In the genomic region with DNA sequence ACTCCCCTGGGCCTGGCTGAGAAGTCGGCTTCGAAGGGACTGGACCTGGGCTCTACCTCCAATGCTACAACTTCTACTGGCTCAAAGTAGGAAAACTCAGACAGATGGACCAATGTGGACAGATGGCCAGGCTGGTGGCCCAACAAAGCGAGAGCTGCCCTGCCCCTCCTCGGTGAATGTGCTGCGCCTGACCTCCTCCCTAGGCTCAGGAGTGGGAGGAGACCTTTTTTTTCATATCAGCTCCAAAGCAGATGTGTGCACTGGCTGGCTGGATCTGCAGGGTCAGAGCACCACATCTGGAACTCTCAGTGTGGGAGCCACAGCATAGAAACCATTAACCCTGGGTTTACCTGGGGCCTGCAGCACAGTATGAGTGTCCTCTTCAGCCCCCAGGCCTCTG, we compare ENCODE assay signal across 1 cellular context.
TF ChIP-seq lines count a peak whose summit lies in the region.

No MANE protein-coding gene starts in this region.

TF ChIP-seq in K562, 482 proteins besides CTCF, POLR2A, EP300 and RAD21 (continues in another document):
- TF ChIP-seq, protein P1, sequence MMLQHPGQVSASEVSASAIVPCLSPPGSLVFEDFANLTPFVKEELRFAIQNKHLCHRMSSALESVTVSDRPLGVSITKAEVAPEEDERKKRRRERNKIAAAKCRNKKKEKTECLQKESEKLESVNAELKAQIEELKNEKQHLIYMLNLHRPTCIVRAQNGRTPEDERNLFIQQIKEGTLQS (IDR thresholded peaks at IDR 0.05) = no peak
- TF ChIP-seq, protein P1 (CRISPR knock-in tag; conservative IDR thresholded peaks at IDR 0.05) = no peak
- TF ChIP-seq MBD2 (IDR thresholded peaks at IDR 0.05; ENCODE audit: borderline replicate concordance, low read depth) (no peak), FIP1L1 (IDR thresholded peaks at IDR 0.05; ENCODE audit: low read depth, low read length, poor library complexity, severe bottlenecking) (no peak), RHOXF2B (CRISPR knock-in tag; conservative IDR thresholded peaks at IDR 0.05) (no peak), NCOA1 (IDR thresholded peaks at IDR 0.05; ENCODE audit: low read depth) (no peak), ZNF217 (CRISPR knock-in tag; IDR thresholded peaks at IDR 0.05) (no peak), CHCHD3 (CRISPR knock-in tag; IDR thresholded peaks at IDR 0.05) (no peak), MCM3 (IDR thresholded peaks at IDR 0.05) (no peak), ZNF184 (CRISPR knock-in tag; IDR thresholded peaks at IDR 0.05) (no peak), ZNF766 (CRISPR knock-in tag; conservative IDR thresholded peaks at IDR 0.05) (no peak), MTA2 (IDR thresholded peaks at IDR 0.05; ENCODE audit: low read depth) (peak; percentile 77), CBFA2T3 (IDR thresholded peaks at IDR 0.05) (peak; percentile 94), EZH2 (IDR thresholded peaks at IDR 0.05; ENCODE audit: borderline replicate concordance, low read depth, low read length) (no peak), ZNF75A (CRISPR knock-in tag; IDR thresholded peaks at IDR 0.05) (no peak), MAFG (tag; conservative IDR thresholded peaks at IDR 0.05) (no peak), KLF1 (tag; IDR thresholded peaks at IDR 0.05) (no peak), RBM14 (IDR thresholded peaks at IDR 0.05; ENCODE audit: borderline replicate concordance, insufficient read depth, low read depth, low read length) (no peak), MYBL2 (IDR thresholded peaks at IDR 0.05; ENCODE audit: low read depth) (no peak), MYBL2 (CRISPR knock-in tag; IDR thresholded peaks at IDR 0.05; ENCODE audit: borderline replicate concordance) (no peak), SUPT5H (IDR thresholded peaks at IDR 0.05) (no peak), BHLHE40 (IDR thresholded peaks at IDR 0.05; ENCODE audit: low read length) (peak; percentile 46; the same call in 1 of the 2 replicates), HCFC1 (IDR thresholded peaks at IDR 0.05; ENCODE audit: low read depth, low read length) (no peak)
- TF ChIP-seq, protein P2, sequence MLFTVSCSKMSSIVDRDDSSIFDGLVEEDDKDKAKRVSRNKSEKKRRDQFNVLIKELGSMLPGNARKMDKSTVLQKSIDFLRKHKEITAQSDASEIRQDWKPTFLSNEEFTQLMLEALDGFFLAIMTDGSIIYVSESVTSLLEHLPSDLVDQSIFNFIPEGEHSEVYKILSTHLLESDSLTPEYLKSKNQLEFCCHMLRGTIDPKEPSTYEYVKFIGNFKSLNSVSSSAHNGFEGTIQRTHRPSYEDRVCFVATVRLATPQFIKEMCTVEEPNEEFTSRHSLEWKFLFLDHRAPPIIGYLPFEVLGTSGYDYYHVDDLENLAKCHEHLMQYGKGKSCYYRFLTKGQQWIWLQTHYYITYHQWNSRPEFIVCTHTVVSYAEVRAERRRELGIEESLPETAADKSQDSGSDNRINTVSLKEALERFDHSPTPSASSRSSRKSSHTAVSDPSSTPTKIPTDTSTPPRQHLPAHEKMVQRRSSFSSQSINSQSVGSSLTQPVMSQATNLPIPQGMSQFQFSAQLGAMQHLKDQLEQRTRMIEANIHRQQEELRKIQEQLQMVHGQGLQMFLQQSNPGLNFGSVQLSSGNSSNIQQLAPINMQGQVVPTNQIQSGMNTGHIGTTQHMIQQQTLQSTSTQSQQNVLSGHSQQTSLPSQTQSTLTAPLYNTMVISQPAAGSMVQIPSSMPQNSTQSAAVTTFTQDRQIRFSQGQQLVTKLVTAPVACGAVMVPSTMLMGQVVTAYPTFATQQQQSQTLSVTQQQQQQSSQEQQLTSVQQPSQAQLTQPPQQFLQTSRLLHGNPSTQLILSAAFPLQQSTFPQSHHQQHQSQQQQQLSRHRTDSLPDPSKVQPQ (CRISPR knock-in tag; IDR thresholded peaks at IDR 0.05; ENCODE audit: borderline replicate concordance) = no peak
- TF ChIP-seq, protein P3, sequence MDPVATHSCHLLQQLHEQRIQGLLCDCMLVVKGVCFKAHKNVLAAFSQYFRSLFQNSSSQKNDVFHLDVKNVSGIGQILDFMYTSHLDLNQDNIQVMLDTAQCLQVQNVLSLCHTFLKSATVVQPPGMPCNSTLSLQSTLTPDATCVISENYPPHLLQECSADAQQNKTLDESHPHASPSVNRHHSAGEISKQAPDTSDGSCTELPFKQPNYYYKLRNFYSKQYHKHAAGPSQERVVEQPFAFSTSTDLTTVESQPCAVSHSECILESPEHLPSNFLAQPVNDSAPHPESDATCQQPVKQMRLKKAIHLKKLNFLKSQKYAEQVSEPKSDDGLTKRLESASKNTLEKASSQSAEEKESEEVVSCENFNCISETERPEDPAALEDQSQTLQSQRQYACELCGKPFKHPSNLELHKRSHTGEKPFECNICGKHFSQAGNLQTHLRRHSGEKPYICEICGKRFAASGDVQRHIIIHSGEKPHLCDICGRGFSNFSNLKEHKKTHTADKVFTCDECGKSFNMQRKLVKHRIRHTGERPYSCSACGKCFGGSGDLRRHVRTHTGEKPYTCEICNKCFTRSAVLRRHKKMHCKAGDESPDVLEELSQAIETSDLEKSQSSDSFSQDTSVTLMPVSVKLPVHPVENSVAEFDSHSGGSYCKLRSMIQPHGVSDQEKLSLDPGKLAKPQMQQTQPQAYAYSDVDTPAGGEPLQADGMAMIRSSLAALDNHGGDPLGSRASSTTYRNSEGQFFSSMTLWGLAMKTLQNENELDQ (CRISPR knock-in tag; IDR thresholded peaks at IDR 0.05; ENCODE audit: borderline replicate concordance) = no peak
- TF ChIP-seq, protein P4, sequence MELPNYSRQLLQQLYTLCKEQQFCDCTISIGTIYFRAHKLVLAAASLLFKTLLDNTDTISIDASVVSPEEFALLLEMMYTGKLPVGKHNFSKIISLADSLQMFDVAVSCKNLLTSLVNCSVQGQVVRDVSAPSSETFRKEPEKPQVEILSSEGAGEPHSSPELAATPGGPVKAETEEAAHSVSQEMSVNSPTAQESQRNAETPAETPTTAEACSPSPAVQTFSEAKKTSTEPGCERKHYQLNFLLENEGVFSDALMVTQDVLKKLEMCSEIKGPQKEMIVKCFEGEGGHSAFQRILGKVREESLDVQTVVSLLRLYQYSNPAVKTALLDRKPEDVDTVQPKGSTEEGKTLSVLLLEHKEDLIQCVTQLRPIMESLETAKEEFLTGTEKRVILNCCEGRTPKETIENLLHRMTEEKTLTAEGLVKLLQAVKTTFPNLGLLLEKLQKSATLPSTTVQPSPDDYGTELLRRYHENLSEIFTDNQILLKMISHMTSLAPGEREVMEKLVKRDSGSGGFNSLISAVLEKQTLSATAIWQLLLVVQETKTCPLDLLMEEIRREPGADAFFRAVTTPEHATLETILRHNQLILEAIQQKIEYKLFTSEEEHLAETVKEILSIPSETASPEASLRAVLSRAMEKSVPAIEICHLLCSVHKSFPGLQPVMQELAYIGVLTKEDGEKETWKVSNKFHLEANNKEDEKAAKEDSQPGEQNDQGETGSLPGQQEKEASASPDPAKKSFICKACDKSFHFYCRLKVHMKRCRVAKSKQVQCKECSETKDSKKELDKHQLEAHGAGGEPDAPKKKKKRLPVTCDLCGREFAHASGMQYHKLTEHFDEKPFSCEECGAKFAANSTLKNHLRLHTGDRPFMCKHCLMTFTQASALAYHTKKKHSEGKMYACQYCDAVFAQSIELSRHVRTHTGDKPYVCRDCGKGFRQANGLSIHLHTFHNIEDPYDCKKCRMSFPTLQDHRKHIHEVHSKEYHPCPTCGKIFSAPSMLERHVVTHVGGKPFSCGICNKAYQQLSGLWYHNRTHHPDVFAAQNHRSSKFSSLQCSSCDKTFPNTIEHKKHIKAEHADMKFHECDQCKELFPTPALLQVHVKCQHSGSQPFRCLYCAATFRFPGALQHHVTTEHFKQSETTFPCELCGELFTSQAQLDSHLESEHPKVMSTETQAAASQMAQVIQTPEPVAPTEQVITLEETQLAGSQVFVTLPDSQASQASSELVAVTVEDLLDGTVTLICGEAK (IDR thresholded peaks at IDR 0.05) = no peak
- TF ChIP-seq, protein P4 (CRISPR knock-in tag; IDR thresholded peaks at IDR 0.05) = no peak
- TF ChIP-seq, protein P5, sequence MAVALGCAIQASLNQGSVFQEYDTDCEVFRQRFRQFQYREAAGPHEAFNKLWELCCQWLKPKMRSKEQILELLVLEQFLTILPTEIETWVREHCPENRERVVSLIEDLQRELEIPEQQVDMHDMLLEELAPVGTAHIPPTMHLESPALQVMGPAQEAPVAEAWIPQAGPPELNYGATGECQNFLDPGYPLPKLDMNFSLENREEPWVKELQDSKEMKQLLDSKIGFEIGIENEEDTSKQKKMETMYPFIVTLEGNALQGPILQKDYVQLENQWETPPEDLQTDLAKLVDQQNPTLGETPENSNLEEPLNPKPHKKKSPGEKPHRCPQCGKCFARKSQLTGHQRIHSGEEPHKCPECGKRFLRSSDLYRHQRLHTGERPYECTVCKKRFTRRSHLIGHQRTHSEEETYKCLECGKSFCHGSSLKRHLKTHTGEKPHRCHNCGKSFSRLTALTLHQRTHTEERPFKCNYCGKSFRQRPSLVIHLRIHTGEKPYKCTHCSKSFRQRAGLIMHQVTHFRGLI (CRISPR knock-in tag; IDR thresholded peaks at IDR 0.05) = no peak
